8 cellular contexts compared by ENCODE assay signal in genomic region chr6:113690255-113690956, GRCh38.
DNase-seq lines count a peak whose midpoint lies in the region; ATAC-seq lines count a peak whose summit lies in the region.

No MANE protein-coding gene starts in this region.

- ATAC-seq in GM18511 (IDR thresholded peaks at IDR 0.05; ENCODE audit: unreplicated experiment) = peak; percentile 77
- peak; percentile 74 for ATAC-seq in HG02759 (IDR thresholded peaks at IDR 0.05; ENCODE audit: unreplicated experiment)
- ATAC-seq in HG03139 (IDR thresholded peaks at IDR 0.05; ENCODE audit: unreplicated experiment) = no peak

- H3K27me3 ChIP-seq in H7 (ENCODE audit: control insufficient read depth, insufficient read depth, low read length) = no peaks in the 10 kb centered on the region

- DNase-seq in NCI-H226 (peak; percentile 80), fibroblast of the conjunctiva (ENCODE audit: low read depth) (peak; percentile 52), H7 (no peak), C1 segment of cervical spinal cord (lab: John Stamatoyannopoulos, UW) (no peak), retina (no peak)

- H3K36me3 ChIP-seq in H7 (replicated peaks; ENCODE audit: control insufficient read depth, insufficient read depth, low read length) = no peaks in the 10 kb centered on the region

- no peak overlapping the region for H3K4me3 ChIP-seq in H7 (ENCODE audit: insufficient read depth, low read depth, low read length)

Comparison
In these comparisons a context has a peak if more than half of its experiments do, and no peak if none do; other contexts are left out.
1. DNase-seq: peak in NCI-H226 (single experiment) and fibroblast of the conjunctiva (single experiment); none in H7 (single experiment), C1 segment of cervical spinal cord (0 of 14) and retina (single experiment).